Comparison of ENCODE assay signal across 18 cellular contexts in genomic region chr21:25175938-25176337, GRCh38.
DNase-seq lines count a peak whose midpoint lies in the region; ATAC-seq, FAIRE-seq and TF ChIP-seq lines count a peak whose summit lies in the region.
"Had no signal": no experiment of that assay in that cellular context is flagged by ENCODE, and none has a peak within 500 bp of the region (broad histone marks: within the 10 kb centered on the region; RNA-seq: fewer than 3 reads in every experiment).

No MANE protein-coding gene starts in this region.

- H3K9me3 Mint-ChIP-seq in activated T-cell treated with anti-CD3 and anti-CD28 coated beads, Interleukin-2, amount 50 U/mL, for 4 hours, result no peaks in the 10 kb centered on the region
- H3K9me3 Mint-ChIP-seq: activated naive CD4-positive, alpha-beta T cell treated with anti-CD3 and anti-CD28 coated beads, Interleukin-2, amount 10 ng/mL, durations not matched to agents 7 days and 5 days had no signal

- no peak overlapping the region for H3K9ac ChIP-seq in GM12878 (ENCODE audit: control insufficient read depth, insufficient read depth, low read length)

- H3K4me3 ChIP-seq in GM12878 (no peak overlapping the region), dorsolateral prefrontal cortex (no peak overlapping the region)
- H3K4me3 ChIP-seq: left ventricle myocardium inferior, SK-N-MC, suprapubic skin had no signal

- H3K4me1 Mint-ChIP-seq in activated T-cell treated with anti-CD3 and anti-CD28 coated beads, Interleukin-2, amount 50 U/mL, for 4 hours (ENCODE audit: low read depth), result no peaks in the 10 kb centered on the region
- H3K4me1 Mint-ChIP-seq: activated naive CD4-positive, alpha-beta T cell treated with anti-CD3 and anti-CD28 coated beads, Interleukin-2, amount 10 ng/mL, durations not matched to agents 7 days and 5 days had no signal

- no peaks in the 10 kb centered on the region for H4K20me1 ChIP-seq in GM12878 (ENCODE audit: control insufficient read depth, insufficient read depth)

- H3K4me1 ChIP-seq in GM12878 (ENCODE audit: control insufficient read depth, insufficient read depth, low read length), result peaks cover 12% of the 10 kb centered on the region
- H3K4me1 ChIP-seq: left ventricle myocardium inferior, suprapubic skin had no signal

- peak overlapping the region; percentile 33; the same call in 1 of the 2 replicates for H3K4me2 ChIP-seq in GM12878 (ENCODE audit: control insufficient read depth, insufficient read depth)

- DNase-seq in GM12878 (ENCODE audit: low read depth, low spot score) (no peak), dorsolateral prefrontal cortex (no peak), cortex of kidney (lab: John Stamatoyannopoulos, UW) (no peak)
- DNase-seq in activated CD4-positive, alpha-beta T cell treated with anti-CD3 and anti-CD28 coated beads for 4 hours, result no peak
- DNase-seq in activated T-cell treated with anti-CD3 and anti-CD28 coated beads, Interleukin-2, amount 50 U/mL, for 4 hours, result no peak
- DNase-seq: activated naive CD4-positive, alpha-beta T cell treated with anti-CD3 and anti-CD28 coated beads, Interleukin-2, amount 10 ng/mL, durations not matched to agents 7 days and 5 days; effector CD8-positive, alpha-beta T cell; KBM-7; left ventricle myocardium inferior; naive thymus-derived CD8-positive, alpha-beta T cell; NCI-H1092 treated with DMSO at 0.1 percent for 48 hours; NCI-H446 treated with DMSO at 0.1 percent for 48 hours had no signal

- SMC1A ChIA-PET in GM12878 (lab: Charles Lee; ENCODE audit: uncharacterized antibody, unreplicated experiment), result interaction anchor here (0.9 to 2.8 kb wide), 5 partner anchors 11 to 222 kb away, joined by 3 to 33 read pairs (median 6); no protein-coding TSS in a partner anchor

- 46% methylated on average over 2 of the region's 2 CpGs for WGBS in GM12878 (ENCODE audit: insufficient coverage, insufficient replicate concordance, low lambda C conversion rate, missing lambda C conversion rate)

- RAD21 ChIA-PET in GM12878 (lab: Charles Lee; ENCODE audit: unreplicated experiment), result interaction anchor here (1.3 to 2.8 kb wide), 2 partner anchors 13 to 120 kb away, joined by 3 to 20 read pairs; no protein-coding TSS in a partner anchor

- BruUV-seq in GM12878 (replicated peaks; lab: Mats Ljungman, UMichigan), result no TSS peak

- no peak overlapping the region for H3K4me3 Mint-ChIP-seq in activated T-cell treated with anti-CD3 and anti-CD28 coated beads, Interleukin-2, amount 50 U/mL, for 4 hours
- H3K4me3 Mint-ChIP-seq: activated naive CD4-positive, alpha-beta T cell treated with anti-CD3 and anti-CD28 coated beads, Interleukin-2, amount 10 ng/mL, durations not matched to agents 7 days and 5 days; naive thymus-derived CD8-positive, alpha-beta T cell had no signal

- TF ChIP-seq POLR2A in GM12878 (IDR thresholded peaks at IDR 0.05; ENCODE audit: low read depth, low read length), result no peak

- no peak for TF ChIP-seq EP300 in GM12878 (IDR thresholded peaks at IDR 0.05; ENCODE audit: borderline replicate concordance in 1 of 2, control insufficient read depth in 1 of 2, low read depth in 2 of 2, low read length in 2 of 2)

- intact Hi-C loops in GM12878 (cut with micrococcal nuclease; ENCODE audit: unreplicated experiment), result loop anchor here (1.0 to 10.0 kb wide), 7 partner anchors 12 to 389 kb away; no protein-coding TSS in a partner anchor
- intact Hi-C loops in dorsolateral prefrontal cortex (cut with DNase I), result no loop called here

- no peaks in the 10 kb centered on the region for H3K27me3 Mint-ChIP-seq in activated T-cell treated with anti-CD3 and anti-CD28 coated beads, Interleukin-2, amount 50 U/mL, for 4 hours (ENCODE audit: low read depth)
- H3K27me3 Mint-ChIP-seq: activated naive CD4-positive, alpha-beta T cell treated with anti-CD3 and anti-CD28 coated beads, Interleukin-2, amount 10 ng/mL, durations not matched to agents 7 days and 5 days had no signal

- no peaks in the 10 kb centered on the region for H3K36me3 ChIP-seq in GM12878 (ENCODE audit: control insufficient read depth in 2 of 2, insufficient read depth in 2 of 2, low read length in 1 of 2)
- H3K36me3 ChIP-seq: left ventricle myocardium inferior, suprapubic skin had no signal

- H3K79me2 ChIP-seq in GM12878 (ENCODE audit: control insufficient read depth, insufficient read depth, low read length), result no peaks in the 10 kb centered on the region

- ATAC-seq in GM18909 (IDR thresholded peaks at IDR 0.05; ENCODE audit: poor library complexity, unreplicated experiment) (peak; percentile 77), GM21737 (IDR thresholded peaks at IDR 0.05; ENCODE audit: unreplicated experiment) (peak; percentile 52), HG03135 (IDR thresholded peaks at IDR 0.05; ENCODE audit: unreplicated experiment) (peak; percentile 63), GM12878 (peak; percentile 73)
- ATAC-seq in activated T-cell treated with anti-CD3 and anti-CD28 coated beads, Interleukin-2, amount 50 U/mL, for 4 hours, result no peak

- peak; percentile 54 for FAIRE-seq in GM12878 (lab: Jason Lieb, UNC)
- FAIRE-seq: H1 had no signal

- CTCF ChIA-PET in GM12878 (lab: Yijun Ruan, JAX), result interaction anchor here (1.3 to 2.2 kb wide), 3 partner anchors 10 to 123 kb away, joined by 5 to 14 read pairs (median 7); no protein-coding TSS in a partner anchor

- H3K27me3 ChIP-seq in GM12878 (replicated peaks in 1 of 2; ENCODE audit: control insufficient read depth in 2 of 2, insufficient read depth in 2 of 2, low read length in 1 of 2) (no peaks in the 10 kb centered on the region), dorsolateral prefrontal cortex (no peaks in the 10 kb centered on the region)
- H3K27me3 ChIP-seq: suprapubic skin had no signal

- in situ Hi-C loops in GM12878 (cut with MboI), result loop anchor here (10.0 kb wide), 1 partner anchor 281 kb away; no protein-coding TSS in a partner anchor

- H3K9me3 ChIP-seq in GM12878 (replicated peaks; ENCODE audit: control insufficient read depth, insufficient read depth, low read length), result peaks cover 4% of the 10 kb centered on the region; the same call in 2 of the 3 replicates
- H3K9me3 ChIP-seq: left ventricle myocardium inferior, suprapubic skin had no signal

- POLR2A ChIA-PET in GM12878 (lab: Charles Lee), result interaction anchor here (0.9 kb wide), 1 partner anchor 36 kb away, joined by 3 read pairs; no protein-coding TSS in a partner anchor

- no peak overlapping the region for H2AFZ ChIP-seq in GM12878 (ENCODE audit: control insufficient read depth, low read depth, low read length)

- H3K36me3 Mint-ChIP-seq in activated T-cell treated with anti-CD3 and anti-CD28 coated beads, Interleukin-2, amount 50 U/mL, for 4 hours (ENCODE audit: insufficient read depth), result no peaks in the 10 kb centered on the region
- H3K36me3 Mint-ChIP-seq: activated naive CD4-positive, alpha-beta T cell treated with anti-CD3 and anti-CD28 coated beads, Interleukin-2, amount 10 ng/mL, durations not matched to agents 7 days and 5 days; naive thymus-derived CD8-positive, alpha-beta T cell had no signal

- no peak overlapping the region; the same call in 1 of the 2 replicates for H3K27ac ChIP-seq in GM12878 (ENCODE audit: control insufficient read depth, insufficient read depth)
- no peak overlapping the region for H3K27ac ChIP-seq in dorsolateral prefrontal cortex
- H3K27ac ChIP-seq: left ventricle myocardium inferior, SK-N-MC, suprapubic skin had no signal

- TF ChIP-seq CTCF in GM12878 (IDR thresholded peaks at IDR 0.05 in 2 of 3, conservative IDR thresholded peaks at IDR 0.05 in 1 of 3; ENCODE audit: control insufficient read depth in 2 of 3, extremely low read depth in 1 of 3, insufficient read depth in 1 of 3, low read depth in 3 of 3, low read length in 3 of 3) (no peak), dorsolateral prefrontal cortex (IDR thresholded peaks at IDR 0.05 in 54 of 56, conservative IDR thresholded peaks at IDR 0.05 in 2 of 56; ENCODE audit: low read depth in 1 of 56, partially characterized antibody in 56 of 56) (no peak)

- no peak for TF ChIP-seq RAD21 in GM12878 (IDR thresholded peaks at IDR 0.05; ENCODE audit: insufficient read depth, low read depth, low read length)

TF ChIP-seq in GM12878, 131 proteins besides CTCF, POLR2A, EP300 and RAD21 (continues in another document):
- TF ChIP-seq, protein P1, sequence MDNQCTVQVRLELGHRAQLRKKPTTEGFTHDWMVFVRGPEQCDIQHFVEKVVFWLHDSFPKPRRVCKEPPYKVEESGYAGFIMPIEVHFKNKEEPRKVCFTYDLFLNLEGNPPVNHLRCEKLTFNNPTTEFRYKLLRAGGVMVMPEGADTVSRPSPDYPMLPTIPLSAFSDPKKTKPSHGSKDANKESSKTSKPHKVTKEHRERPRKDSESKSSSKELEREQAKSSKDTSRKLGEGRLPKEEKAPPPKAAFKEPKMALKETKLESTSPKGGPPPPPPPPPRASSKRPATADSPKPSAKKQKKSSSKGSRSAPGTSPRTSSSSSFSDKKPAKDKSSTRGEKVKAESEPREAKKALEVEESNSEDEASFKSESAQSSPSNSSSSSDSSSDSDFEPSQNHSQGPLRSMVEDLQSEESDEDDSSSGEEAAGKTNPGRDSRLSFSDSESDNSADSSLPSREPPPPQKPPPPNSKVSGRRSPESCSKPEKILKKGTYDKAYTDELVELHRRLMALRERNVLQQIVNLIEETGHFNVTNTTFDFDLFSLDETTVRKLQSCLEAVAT (IDR thresholded peaks at IDR 0.05), result no peak
- no peak for TF ChIP-seq TBL1XR1 (IDR thresholded peaks at IDR 0.05; ENCODE audit: low read depth, low read length)
- TF ChIP-seq EZH2 (IDR thresholded peaks at IDR 0.05; ENCODE audit: borderline replicate concordance, control insufficient read depth, low read depth, low read length), result no peak
- no peak for TF ChIP-seq STAT1 (conservative IDR thresholded peaks at IDR 0.05)
- no peak for TF ChIP-seq PML (IDR thresholded peaks at IDR 0.05; ENCODE audit: low read length)
- TF ChIP-seq HSF1 (IDR thresholded peaks at IDR 0.05; ENCODE audit: low read depth, low read length), result no peak
- no peak for TF ChIP-seq SIN3A (IDR thresholded peaks at IDR 0.05; ENCODE audit: low read depth, low read length)
- TF ChIP-seq BACH1 (IDR thresholded peaks at IDR 0.05; ENCODE audit: borderline replicate concordance), result no peak

Comparison
In these comparisons a context has a peak if more than half of its experiments do, and no peak if none do; other contexts are left out.
1. ATAC-seq: peak in GM18909 (single experiment), GM21737 (single experiment), HG03135 (single experiment) and GM12878 (single experiment); none in activated T-cell treated with anti-CD3 and anti-CD28 coated beads, Interleukin-2, amount 50 U/mL, for 4 hours (0 of 2).